Comparison of ENCODE assay signal across 10 cellular contexts in genomic region chr2:207869784-207870778, GRCh38.
A peak's percentile ranks its signal among the peaks of the same experiment; 100 is the strongest.
DNase-seq lines count a peak whose midpoint lies in the region; ATAC-seq and TF ChIP-seq lines count a peak whose summit lies in the region.
"Had no signal": no experiment of that assay in that cellular context is flagged by ENCODE, and none has a peak within 500 bp of the region (broad histone marks: within the 10 kb centered on the region; RNA-seq: fewer than 3 reads in every experiment).

No MANE protein-coding gene starts in this region.

- no peak overlapping the region for H3K27ac ChIP-seq in testis

- H3K36me3 ChIP-seq in mucosa of descending colon (ENCODE audit: low read depth) (no peaks in the 10 kb centered on the region), testis (ENCODE audit: low read depth, missing control alignments) (no peaks in the 10 kb centered on the region)

- ATAC-seq in HG03342 (IDR thresholded peaks at IDR 0.05; ENCODE audit: unreplicated experiment) = peak; percentile 48
- ATAC-seq in mucosa of descending colon = peak; percentile 96
- no peak for ATAC-seq in GM21529 (IDR thresholded peaks at IDR 0.05; ENCODE audit: unreplicated experiment)

- intact Hi-C loops in mucosa of descending colon (cut with DNase I, micrococcal nuclease) (no loop called here), testis (cut with DNase I; ENCODE audit: low total_unique reads) (no loop called here)

- WGBS in testis, 2 donors = 67 to 92% methylated on average over 7 of the region's 7 CpGs

- H3K4me3 ChIP-seq in mucosa of descending colon = no peak overlapping the region
- no peak overlapping the region for H3K4me3 ChIP-seq in testis

- TF ChIP-seq POLR2A in testis (IDR thresholded peaks at IDR 0.05) = no peak

- H3K9me3 ChIP-seq in mucosa of descending colon (no peaks in the 10 kb centered on the region), testis (no peaks in the 10 kb centered on the region)

- no peaks in the 10 kb centered on the region for H3K27me3 ChIP-seq in testis

- DNase-seq in GM04504 (ENCODE audit: low read depth) (peak; percentile 58), astrocyte of the hippocampus (ENCODE audit: low read depth, low spot score) (peak; percentile 73), mucosa of descending colon (peak in 1 of 3 donors; percentile 33), testis (no peak), NCI-H187 (lab: John Stamatoyannopoulos, UW) (no peak)
- no peak for DNase-seq in activated CD4-positive, CD25-positive, alpha-beta regulatory T cell (lab: John Stamatoyannopoulos, UW)
- DNase-seq: effector memory CD4-positive, alpha-beta T cell; Kasumi-1 had no signal

- H3K4me1 ChIP-seq in mucosa of descending colon (ENCODE audit: low read depth) (peaks cover 13% of the 10 kb centered on the region), testis (no peaks in the 10 kb centered on the region)

- TF ChIP-seq CTCF in mucosa of descending colon (IDR thresholded peaks at IDR 0.05) (no peak), testis (IDR thresholded peaks at IDR 0.05) (no peak)

Comparison
In these comparisons a context has a peak if more than half of its experiments do, and no peak if none do; other contexts are left out.
1. DNase-seq: peak in GM04504 (single experiment) and astrocyte of the hippocampus (single experiment); none in activated CD4-positive, CD25-positive, alpha-beta regulatory T cell (0 of 4), testis (single experiment) and NCI-H187 (0 of 2).